15 cellular contexts compared by ENCODE assay signal in genomic region chr2:106183093-106183837, GRCh38. TPM values are rescaled to one million over a fixed set of nuclear protein-coding genes. Genes with fewer than 3 reads are reported as not detected.
DNase-seq lines count a peak whose midpoint lies in the region; ATAC-seq and TF ChIP-seq lines count a peak whose summit lies in the region.
"Had no signal": no experiment of that assay in that cellular context is flagged by ENCODE, and none has a peak within 500 bp of the region (broad histone marks: within the 10 kb centered on the region; RNA-seq: fewer than 3 reads in every experiment).

No MANE protein-coding gene starts in this region.

- no peaks in the 10 kb centered on the region for H3K36me3 ChIP-seq in stomach
- H3K36me3 ChIP-seq in colonic mucosa: no peaks in the 10 kb centered on the region
- H3K36me3 ChIP-seq: prostate gland had no signal

- H3K9me3 Mint-ChIP-seq in HFFc6 (no peaks in the 10 kb centered on the region), immature natural killer cell (no peaks in the 10 kb centered on the region)
- H3K9me3 Mint-ChIP-seq in activated naive CD8-positive, alpha-beta T cell treated with anti-CD3 and anti-CD28 coated beads for 36 hours: no peaks in the 10 kb centered on the region

- TF ChIP-seq CTCF in HFFc6 (IDR thresholded peaks at IDR 0.05): no peak
- TF ChIP-seq CTCF in stomach (IDR thresholded peaks at IDR 0.05): no peak
- TF ChIP-seq CTCF in colonic mucosa (IDR thresholded peaks at IDR 0.05): no peak

- H3K36me3 Mint-ChIP-seq in HFFc6 (ENCODE audit: low read depth) (no peaks in the 10 kb centered on the region), immature natural killer cell (peaks cover 0 to under 1% (median 0%) of the 10 kb centered on the region in 3 donors)
- peaks cover 41% of the 10 kb centered on the region for H3K36me3 Mint-ChIP-seq in activated naive CD8-positive, alpha-beta T cell treated with anti-CD3 and anti-CD28 coated beads for 36 hours

- no peak for ATAC-seq in HG02610 (IDR thresholded peaks at IDR 0.05; ENCODE audit: unreplicated experiment)
- ATAC-seq: activated CD4-positive, CD25-positive, alpha-beta regulatory T cell treated with anti-CD3 and anti-CD28 coated beads, Interleukin-2, amount 50 U/mL, for 24 hours had no signal

- peak overlapping the region; percentile 2; the same call in 1 of the 2 replicates for H3K4me3 Mint-ChIP-seq in HFFc6
- peak overlapping the region; percentile 30 for H3K4me3 Mint-ChIP-seq in activated naive CD8-positive, alpha-beta T cell treated with anti-CD3 and anti-CD28 coated beads for 36 hours
- H3K4me3 Mint-ChIP-seq in immature natural killer cell: no peak overlapping the region
- H3K4me3 Mint-ChIP-seq: brain had no signal

- H3K4me1 Mint-ChIP-seq in HFFc6 (ENCODE audit: low read depth) (peaks cover 19% of the 10 kb centered on the region), immature natural killer cell (peaks cover 18 to 48% of the 10 kb centered on the region in 2 donors)
- peaks cover 64% of the 10 kb centered on the region for H3K4me1 Mint-ChIP-seq in activated naive CD8-positive, alpha-beta T cell treated with anti-CD3 and anti-CD28 coated beads for 36 hours

- intact Hi-C loops in stomach (cut with DNase I; ENCODE audit: low total_unique reads): no loop called here
- intact Hi-C loops in colonic mucosa (cut with DNase I): no loop called here

- H3K27me3 Mint-ChIP-seq in HFFc6 (ENCODE audit: insufficient read depth) (no peaks in the 10 kb centered on the region), immature natural killer cell (ENCODE audit: low read depth in 3 of 3) (no peaks in the 10 kb centered on the region)
- no peaks in the 10 kb centered on the region for H3K27me3 Mint-ChIP-seq in activated naive CD8-positive, alpha-beta T cell treated with anti-CD3 and anti-CD28 coated beads for 36 hours
- H3K27me3 Mint-ChIP-seq: brain had no signal

- H3K9me3 ChIP-seq in stomach (no peaks in the 10 kb centered on the region), colonic mucosa (no peaks in the 10 kb centered on the region)
- H3K9me3 ChIP-seq: prostate gland had no signal

- H3K4me3 ChIP-seq in stomach (no peak overlapping the region), colonic mucosa (no peak overlapping the region)
- H3K4me3 ChIP-seq: prostate gland had no signal

- H3K27me3 ChIP-seq in stomach: no peaks in the 10 kb centered on the region
- H3K27me3 ChIP-seq in colonic mucosa: no peaks in the 10 kb centered on the region

- H3K27ac Mint-ChIP-seq in HFFc6 (no peak overlapping the region), immature natural killer cell (peak overlapping the region in 5 of 6 donors; percentile 6 to 54 (median 47))
- H3K27ac Mint-ChIP-seq in activated naive CD8-positive, alpha-beta T cell treated with anti-CD3 and anti-CD28 coated beads for 36 hours: peak overlapping the region; percentile 54

- H3K27ac ChIP-seq in stomach (peak overlapping the region in 3 of 5 donors; percentile 15 to 58 (median 28)), colonic mucosa (no peak overlapping the region)

- DNase-seq in HFFc6 (no peak), immature natural killer cell (no peak), stomach (no peak), colonic mucosa (no peak)
- no peak for DNase-seq in activated naive CD8-positive, alpha-beta T cell treated with anti-CD3 and anti-CD28 coated beads for 36 hours
- no peak for DNase-seq in stimulated activated CD4-positive, alpha-beta T cell treated with anti-CD3 and anti-CD28 coated beads, Interleukin-4, amount 100 ng/mL, for 4 hours
- DNase-seq: activated T-cell treated with anti-CD3 and anti-CD28 coated beads, Interleukin-2, amount 50 U/mL, for 48 hours; NCI-H2081; NK-92 treated with Interleukin-12 subunit alpha and Interleukin-12 subunit beta, amount 100 ng/mL, for 24 hours; stimulated activated CD4-positive, alpha-beta T cell treated with anti-CD3 and anti-CD28 coated beads, Interleukin-4, amount 100 ng/mL, for 24 hours; stimulated activated naive CD4-positive, alpha-beta T cell treated with Interleukin-2 at 50 U/mL for 16 hours had no signal

- no peak for TF ChIP-seq POLR2A in stomach (IDR thresholded peaks at IDR 0.05)

- H3K4me1 ChIP-seq in stomach: peaks cover 0 to 40% (median 12%) of the 10 kb centered on the region in 4 donors
- H3K4me1 ChIP-seq in colonic mucosa: no peaks in the 10 kb centered on the region
- H3K4me1 ChIP-seq: prostate gland had no signal

- TF ChIP-seq EP300 in stomach (IDR thresholded peaks at IDR 0.05): no peak

- 37 to 49% (median 38%) methylated on average over 3 of the region's 3 CpGs for whole genome bisulfite sequencing in stomach, 5 donors

- H3K9ac ChIP-seq in colonic mucosa (ENCODE audit: low read depth in 2 of 2, low read length in 2 of 2): no peak overlapping the region

RNA-seq across cellular contexts. Expression of gene UXS1, which starts 10.8 kb away (rescaled TPM):
- 10 to 100 TPM; 40.0 to 51.9 (median 44.5) TPM for total RNA-seq in HFFc6 (2021; fragmentation: NEBNext Ultra II Directional; extraction: Animal tissue kit (Norgen Biotek cat#: 25700))
- 10 to 100 TPM; 43.4 to 44.5 TPM for total RNA-seq in activated naive CD8-positive, alpha-beta T cell treated with anti-CD3 and anti-CD28 coated beads for 36 hours
- polyA plus RNA-seq in immature natural killer cell (10 to 100 TPM; 41.9 to 62.3 (median 47.5) TPM), stomach (10 to 100 TPM; 12.3 to 15.4 (median 13.3) TPM)
- total RNA-seq in stomach (100 to 1,000 TPM in 1 of 5 donors, 10 to 100 TPM in 3, 1 to 10 TPM in 1; 7.0 to 111 (median 30.5) TPM), colonic mucosa (10 to 100 TPM; 31.0 to 34.4 TPM)

Comparison
In these comparisons a context has a peak if more than half of its experiments do, and no peak if none do; other contexts are left out.
1. H3K4me3 Mint-ChIP-seq: peak in HFFc6 (single experiment) and activated naive CD8-positive, alpha-beta T cell treated with anti-CD3 and anti-CD28 coated beads for 36 hours (single experiment); none in immature natural killer cell (0 of 5).